Comparison of ENCODE assay signal across 30 cellular contexts in the genomic region with DNA sequence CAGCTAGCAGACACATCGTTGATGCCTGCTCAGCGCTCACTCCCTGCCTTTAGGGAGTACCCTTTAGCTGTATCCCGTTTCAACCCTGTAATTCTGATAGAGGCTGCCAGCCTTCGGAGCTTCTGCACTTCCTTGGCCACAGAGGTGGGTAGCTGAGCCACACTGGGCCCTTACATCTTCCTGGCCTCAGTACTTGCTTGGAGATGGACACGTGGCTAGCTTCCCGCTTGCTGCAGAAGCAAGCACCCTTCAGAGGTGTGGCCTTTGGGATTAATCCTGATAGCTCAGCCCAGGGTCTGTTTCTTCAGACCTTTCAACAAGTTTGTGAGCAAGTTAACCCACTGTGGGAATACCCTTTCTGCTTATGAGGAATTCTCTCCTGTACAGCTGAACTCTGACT. TPM values are rescaled to one million over a fixed set of nuclear protein-coding genes. Genes with fewer than 3 reads are reported as not detected.
"Had no signal": no experiment of that assay in that cellular context is flagged by ENCODE, and none has a peak within 500 bp of the region (broad histone marks: within the 10 kb centered on the region; RNA-seq: fewer than 3 reads in every experiment).

No MANE protein-coding gene starts in this region.

- H3K4me2 ChIP-seq: neural progenitor cell, smooth muscle cell had no signal

- H3K9me3 Mint-ChIP-seq: neural progenitor cell; stimulated activated naive CD8-positive, alpha-beta T cell treated with anti-CD3 and anti-CD28 coated beads, Interleukin-15, amount 100 ng/mL, for 72 hours had no signal

- H3K36me3 ChIP-seq: gastrocnemius medialis, left lung, neural progenitor cell, prostate gland, right atrium auricular region, suprapubic skin, transverse colon, upper lobe of right lung, uterus had no signal

- H3K4me3 Mint-ChIP-seq: naive thymus-derived CD4-positive, alpha-beta T cell; nephron; neural progenitor cell; stimulated activated naive CD8-positive, alpha-beta T cell treated with anti-CD3 and anti-CD28 coated beads, Interleukin-15, amount 100 ng/mL, for 72 hours had no signal

- H3K27me3 ChIP-seq: right atrium auricular region, upper lobe of right lung, uterus had no signal

- ATAC-seq: gastrocnemius medialis; left lung; naive thymus-derived CD4-positive, alpha-beta T cell; sciatic nerve; stimulated activated naive CD8-positive, alpha-beta T cell treated with anti-CD3 and anti-CD28 coated beads, Interleukin-15, amount 100 ng/mL, for 72 hours; upper lobe of right lung had no signal

- H3K27ac ChIP-seq: dorsolateral prefrontal cortex, gastrocnemius medialis, left lung, neural progenitor cell, prostate gland, right atrium auricular region, suprapubic skin, transverse colon, upper lobe of right lung, uterus had no signal

- H3K4me1 Mint-ChIP-seq: naive thymus-derived CD4-positive, alpha-beta T cell; nephron; stimulated activated naive CD8-positive, alpha-beta T cell treated with anti-CD3 and anti-CD28 coated beads, Interleukin-15, amount 100 ng/mL, for 72 hours had no signal

- H3K4me3 ChIP-seq: dorsolateral prefrontal cortex, gastrocnemius medialis, left lung, neural progenitor cell, prostate gland, right atrium auricular region, smooth muscle cell, suprapubic skin, transverse colon, upper lobe of right lung, uterus had no signal

- H3K36me3 Mint-ChIP-seq: naive thymus-derived CD4-positive, alpha-beta T cell; neural progenitor cell had no signal

- DNase-seq: dorsolateral prefrontal cortex; effector CD4-positive, alpha-beta T cell; foreskin fibroblast; gastrocnemius medialis; head of caudate nucleus; kidney; left lung; mesenchymal stem cell; midbrain; naive thymus-derived CD4-positive, alpha-beta T cell; nucleus accumbens; stimulated activated CD4-positive, alpha-beta T cell treated with anti-CD3 and anti-CD28 coated beads, Interleukin-12 subunit alpha, Interleukin-12 subunit beta, amount 100 ng/mL, for 4 hours; stimulated activated CD4-positive, alpha-beta T cell treated with anti-CD3 and anti-CD28 coated beads, Interleukin-1b, Interleukin-23, amount 100 ng/mL, for 48 hours; stimulated activated CD4-positive, alpha-beta T cell treated with anti-CD3 and anti-CD28 coated beads, Interleukin-4, amount 100 ng/mL, for 1 hour; stimulated activated CD8-positive, alpha-beta memory T cell treated with anti-CD3 and anti-CD28 coated beads, Interleukin-4, amount 100 ng/mL, for 48 hours; stimulated activated naive CD4-positive, alpha-beta T cell; stimulated activated naive CD8-positive, alpha-beta T cell treated with anti-CD3 and anti-CD28 coated beads, Interleukin-15, amount 100 ng/mL, for 72 hours; transverse colon; upper lobe of right lung; uterus had no signal

- H3K27ac Mint-ChIP-seq: naive thymus-derived CD4-positive, alpha-beta T cell; nephron; neural progenitor cell; stimulated activated naive CD8-positive, alpha-beta T cell treated with anti-CD3 and anti-CD28 coated beads, Interleukin-15, amount 100 ng/mL, for 72 hours had no signal

- H3K4me1 ChIP-seq: gastrocnemius medialis, left lung, neural progenitor cell, prostate gland, right atrium auricular region, suprapubic skin, transverse colon, upper lobe of right lung, uterus had no signal

- H2AFZ ChIP-seq: neural progenitor cell had no signal

RNA-seq across cellular contexts. Expression of a gene that starts 15.3 kb away (rescaled TPM):
- total RNA-seq: gastrocnemius medialis, glomerular endothelial cell, lung microvascular endothelial cell, osteocyte, suprapubic skin, upper lobe of right lung had no signal
- polyA plus RNA-seq: naive thymus-derived CD4-positive, alpha-beta T cell; smooth muscle cell had no signal
